1 cellular context compared by ENCODE assay signal in the genomic region with DNA sequence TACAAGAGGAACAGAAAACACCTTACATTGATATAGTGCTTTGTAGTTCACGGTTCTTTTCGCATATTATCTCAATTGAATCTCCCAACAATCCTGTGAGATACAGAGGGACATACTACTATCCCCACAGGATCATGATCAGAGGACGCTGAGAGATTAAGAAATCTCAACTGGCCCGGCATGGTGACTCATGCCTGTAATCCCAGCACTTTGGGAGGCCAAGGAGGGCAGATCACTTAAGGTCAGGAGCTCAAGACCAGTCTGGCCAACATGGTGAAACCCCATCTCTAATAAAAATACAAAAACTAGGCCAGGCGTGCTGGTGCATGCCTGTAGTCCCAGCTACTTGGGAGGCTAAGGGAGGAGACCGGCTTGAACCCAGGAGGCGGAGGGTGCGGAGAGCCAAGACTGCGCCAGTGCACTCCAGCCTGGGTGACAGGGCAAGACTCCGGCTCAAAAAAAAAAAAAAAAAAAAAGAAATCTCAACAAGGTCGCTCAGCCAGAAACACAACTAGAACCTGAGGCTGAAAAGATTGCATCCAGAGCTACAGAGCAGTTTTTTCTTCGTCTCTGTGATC.
TF ChIP-seq lines count a peak whose summit lies in the region.

No MANE protein-coding gene starts in this region.

TF ChIP-seq in HEK293, 187 proteins besides CTCF, POLR2A, EP300 and RAD21 (continued from another document and continues in another):
- TF ChIP-seq ZNF18 (tag by site-specific recombination; IDR thresholded peaks at IDR 0.05) (no peak), ZNF654 (tag by site-specific recombination; IDR thresholded peaks at IDR 0.05; ENCODE audit: low read depth) (no peak), ZFP69B (tag by site-specific recombination; IDR thresholded peaks at IDR 0.05) (no peak), ZNF48 (tag by site-specific recombination; IDR thresholded peaks at IDR 0.05) (no peak), ZNF335 (tag by site-specific recombination; conservative IDR thresholded peaks at IDR 0.05) (no peak), ZBTB48 (tag by site-specific recombination; IDR thresholded peaks at IDR 0.05) (no peak), ZBTB17 (tag by site-specific recombination; IDR thresholded peaks at IDR 0.05) (peak; percentile 81), ZNF701 (tag by site-specific recombination; IDR thresholded peaks at IDR 0.05) (no peak), ZNF398 (tag by site-specific recombination; IDR thresholded peaks at IDR 0.05) (no peak), HOXD13 (CRISPR knock-in tag; IDR thresholded peaks at IDR 0.05; ENCODE audit: borderline replicate concordance) (no peak), ZNF530 (tag by site-specific recombination; IDR thresholded peaks at IDR 0.05; ENCODE audit: low read depth) (no peak), WT1 (tag by site-specific recombination; IDR thresholded peaks at IDR 0.05) (peak; percentile 50; the same call in 1 of the 2 replicates), ZBTB11 (tag by site-specific recombination; conservative IDR thresholded peaks at IDR 0.05; ENCODE audit: low read depth) (no peak), GFI1B (tag by site-specific recombination; IDR thresholded peaks at IDR 0.05) (0 out of 2 replicates have a peak, but pooled peaks have one; percentile 60), ZNF184 (tag by site-specific recombination; IDR thresholded peaks at IDR 0.05) (no peak), ZSCAN5A (tag by site-specific recombination; IDR thresholded peaks at IDR 0.05) (no peak), ZNF776 (tag by site-specific recombination; IDR thresholded peaks at IDR 0.05; ENCODE audit: borderline replicate concordance) (no peak), ZNF174 (tag by site-specific recombination; IDR thresholded peaks at IDR 0.05) (no peak), ZNF16 (tag by site-specific recombination; IDR thresholded peaks at IDR 0.05; ENCODE audit: low read depth) (no peak), ZBTB20 (tag by site-specific recombination; IDR thresholded peaks at IDR 0.05) (no peak), ZEB2 (tag by site-specific recombination; IDR thresholded peaks at IDR 0.05) (peak; percentile 78), OVOL3 (tag by site-specific recombination; IDR thresholded peaks at IDR 0.05) (no peak), EGR2 (tag by site-specific recombination; IDR thresholded peaks at IDR 0.05; ENCODE audit: low read depth) (no peak), SETDB1 (IDR thresholded peaks at IDR 0.05; ENCODE audit: insufficient read length, low read length) (peak; percentile 46), ZNF302 (tag by site-specific recombination; IDR thresholded peaks at IDR 0.05; ENCODE audit: low read depth) (no peak), ZNF423 (tag by site-specific recombination; IDR thresholded peaks at IDR 0.05) (no peak), ZNF433 (tag by site-specific recombination; IDR thresholded peaks at IDR 0.05; ENCODE audit: low read depth) (no peak), ZNF560 (tag by site-specific recombination; IDR thresholded peaks at IDR 0.05; ENCODE audit: borderline replicate concordance) (no peak), ZNF169 (tag by site-specific recombination; IDR thresholded peaks at IDR 0.05) (no peak), ZNF155 (tag by site-specific recombination; IDR thresholded peaks at IDR 0.05) (no peak), ZNF76 (tag by site-specific recombination; IDR thresholded peaks at IDR 0.05; ENCODE audit: borderline replicate concordance, low read depth) (no peak), ZIC2 (tag by site-specific recombination; IDR thresholded peaks at IDR 0.05) (no peak), ZNF677 (tag by site-specific recombination; IDR thresholded peaks at IDR 0.05) (no peak), ZNF792 (tag by site-specific recombination; IDR thresholded peaks at IDR 0.05) (no peak), ZNF280C (tag by site-specific recombination; IDR thresholded peaks at IDR 0.05) (no peak), ZBTB26 (tag by site-specific recombination; optimal IDR thresholded peaks at IDR 0.05) (no peak), ZNF239 (tag by site-specific recombination; IDR thresholded peaks at IDR 0.05) (no peak), PATZ1 (tag by site-specific recombination; IDR thresholded peaks at IDR 0.05) (peak; percentile 52), SP7 (tag by site-specific recombination; IDR thresholded peaks at IDR 0.05) (0 out of 2 replicates have a peak, but pooled peaks have one; percentile 20), ZNF610 (tag by site-specific recombination; IDR thresholded peaks at IDR 0.05; ENCODE audit: borderline replicate concordance) (no peak), ZNF311 (tag by site-specific recombination; IDR thresholded peaks at IDR 0.05; ENCODE audit: borderline replicate concordance) (no peak), SCRT1 (tag by site-specific recombination; IDR thresholded peaks at IDR 0.05; ENCODE audit: borderline replicate concordance) (no peak), GLIS2 (tag by site-specific recombination; IDR thresholded peaks at IDR 0.05) (peak; percentile 41; the same call in 1 of the 2 replicates), YY2 (tag by site-specific recombination; IDR thresholded peaks at IDR 0.05) (no peak), TCF7L2 (IDR thresholded peaks at IDR 0.05; ENCODE audit: borderline replicate concordance, low read depth, low read length) (peak; percentile 64; the same call in 1 of the 2 replicates)
- TF ChIP-seq, protein P1, sequence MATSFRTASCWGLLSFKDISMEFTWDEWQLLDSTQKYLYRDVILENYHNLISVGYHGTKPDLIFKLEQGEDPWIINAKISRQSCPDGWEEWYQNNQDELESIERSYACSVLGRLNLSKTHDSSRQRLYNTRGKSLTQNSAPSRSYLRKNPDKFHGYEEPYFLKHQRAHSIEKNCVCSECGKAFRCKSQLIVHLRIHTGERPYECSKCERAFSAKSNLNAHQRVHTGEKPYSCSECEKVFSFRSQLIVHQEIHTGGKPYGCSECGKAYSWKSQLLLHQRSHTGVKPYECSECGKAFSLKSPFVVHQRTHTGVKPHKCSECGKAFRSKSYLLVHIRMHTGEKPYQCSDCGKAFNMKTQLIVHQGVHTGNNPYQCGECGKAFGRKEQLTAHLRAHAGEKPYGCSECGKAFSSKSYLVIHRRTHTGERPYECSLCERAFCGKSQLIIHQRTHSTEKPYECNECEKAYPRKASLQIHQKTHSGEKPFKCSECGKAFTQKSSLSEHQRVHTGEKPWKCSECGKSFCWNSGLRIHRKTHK (tag by site-specific recombination; IDR thresholded peaks at IDR 0.05) = no peak
- TF ChIP-seq, protein P2, sequence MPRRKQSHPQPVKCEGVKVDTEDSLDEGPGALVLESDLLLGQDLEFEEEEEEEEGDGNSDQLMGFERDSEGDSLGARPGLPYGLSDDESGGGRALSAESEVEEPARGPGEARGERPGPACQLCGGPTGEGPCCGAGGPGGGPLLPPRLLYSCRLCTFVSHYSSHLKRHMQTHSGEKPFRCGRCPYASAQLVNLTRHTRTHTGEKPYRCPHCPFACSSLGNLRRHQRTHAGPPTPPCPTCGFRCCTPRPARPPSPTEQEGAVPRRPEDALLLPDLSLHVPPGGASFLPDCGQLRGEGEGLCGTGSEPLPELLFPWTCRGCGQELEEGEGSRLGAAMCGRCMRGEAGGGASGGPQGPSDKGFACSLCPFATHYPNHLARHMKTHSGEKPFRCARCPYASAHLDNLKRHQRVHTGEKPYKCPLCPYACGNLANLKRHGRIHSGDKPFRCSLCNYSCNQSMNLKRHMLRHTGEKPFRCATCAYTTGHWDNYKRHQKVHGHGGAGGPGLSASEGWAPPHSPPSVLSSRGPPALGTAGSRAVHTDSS (tag by site-specific recombination; IDR thresholded peaks at IDR 0.05) = no peak
